ENCODE assay signal across 20 cellular contexts in the genomic region with DNA sequence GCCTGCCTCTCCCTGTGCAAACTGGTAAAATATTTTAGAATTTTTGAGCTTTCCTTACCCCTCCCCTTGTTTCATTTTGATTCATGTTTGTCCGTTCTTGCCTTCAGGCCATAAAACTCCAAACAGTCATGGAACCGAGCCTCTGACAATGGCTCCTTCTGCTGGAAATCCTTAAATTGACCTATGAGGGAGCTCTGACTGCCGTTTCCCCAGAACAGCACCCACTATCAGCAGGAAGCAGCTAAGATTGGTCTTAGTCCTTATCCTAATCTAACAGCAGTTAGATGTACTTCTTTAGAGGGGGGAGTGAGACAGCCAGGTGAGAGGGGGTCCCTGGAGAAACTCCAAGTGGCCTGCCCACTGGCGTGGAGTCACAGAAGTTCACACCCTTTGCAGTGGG.
"Had no signal": no experiment of that assay in that cellular context is flagged by ENCODE, and none has a peak within 500 bp of the region (broad histone marks: within the 10 kb centered on the region; RNA-seq: fewer than 3 reads in every experiment).

No MANE protein-coding gene starts in this region.

- DNase-seq: activated CD4-positive, alpha-beta memory T cell treated with anti-CD3 and anti-CD28 coated beads for 36 hours; activated CD4-positive, alpha-beta T cell treated with anti-CD3 and anti-CD28 coated beads, Interleukin-2, amount 10 ng/mL, durations not matched to agents 7 days and 5 days; activated CD4-positive, CD25-positive, alpha-beta regulatory T cell; activated gamma-delta T cell; activated naive CD4-positive, alpha-beta T cell treated with anti-CD3 and anti-CD28 coated beads for 36 hours; activated T-cell treated with anti-CD3 and anti-CD28 coated beads for 4 hours; activated T-cell treated with anti-CD3 and anti-CD28 coated beads, Interleukin-2, amount 50 U/mL, for 48 hours; amygdala; MM.1S; NCI-H1105; NCI-H1436; NCI-H1694 treated with DMSO at 0.1 percent for 48 hours; NCI-H2029 treated with DMSO at 0.1 percent for 48 hours; NCI-H345; NCI-H510A; NCI-H69; PC-3; SHP77 treated with DMSO at 0.1 percent for 48 hours; T-helper 1 cell had no signal

- ATAC-seq: activated T-helper 17 cell treated with anti-CD3 and anti-CD28 coated beads, Interleukin-2, amount 50 U/mL, for 72 hours; PC-3 had no signal
